Comparison of ENCODE assay signal across 14 cellular contexts in the genomic region with DNA sequence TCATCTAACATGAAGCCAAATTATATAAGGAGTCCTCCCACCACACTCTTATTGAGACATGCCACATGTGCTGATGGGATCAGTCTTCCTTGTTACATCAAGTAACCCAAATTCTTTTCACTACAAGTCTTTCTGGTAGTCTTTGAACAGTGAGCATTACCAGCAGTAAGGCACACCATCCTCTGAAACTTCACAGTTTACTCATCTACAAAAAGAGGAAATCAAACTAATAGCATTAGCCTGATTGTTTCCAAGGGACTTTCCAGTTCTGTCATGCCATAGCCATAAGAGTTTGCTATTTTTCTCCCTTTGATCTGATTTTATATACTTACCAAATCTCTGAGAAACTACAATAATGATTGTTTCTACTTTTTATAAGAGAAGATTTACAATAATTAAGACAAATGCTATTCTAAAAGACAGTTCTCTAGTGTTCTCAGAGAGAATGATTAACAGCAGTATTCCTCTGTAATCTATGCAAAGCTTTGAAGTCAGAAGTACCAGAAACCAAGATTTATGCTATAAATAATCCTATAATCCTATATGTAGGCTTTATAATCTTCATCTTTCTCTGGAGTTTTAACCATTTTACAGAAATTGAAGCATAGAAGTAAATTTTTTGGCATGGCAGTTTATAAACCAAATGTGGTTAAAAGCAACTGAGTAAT.
DNase-seq lines count a peak whose midpoint lies in the region; ATAC-seq, FAIRE-seq and TF ChIP-seq lines count a peak whose summit lies in the region.
"Had no signal": no experiment of that assay in that cellular context is flagged by ENCODE, and none has a peak within 500 bp of the region (broad histone marks: within the 10 kb centered on the region; RNA-seq: fewer than 3 reads in every experiment).

No MANE protein-coding gene starts in this region.

- H3K9me3 Mint-ChIP-seq in activated CD4-positive, alpha-beta T cell treated with anti-CD3 and anti-CD28 coated beads, Interleukin-2, amount 10 ng/mL, durations not matched to agents 24 days and 14 days = no peaks in the 10 kb centered on the region
- no peaks in the 10 kb centered on the region for H3K9me3 Mint-ChIP-seq in activated CD4-positive, alpha-beta memory T cell treated with anti-CD3 and anti-CD28 coated beads, Interleukin-2, amount 10 ng/mL, durations not matched to agents 7 days and 5 days

- no peak for TF ChIP-seq RAD21 in HepG2 (CRISPR knock-in tag; IDR thresholded peaks at IDR 0.05)

- BruUV-seq in HepG2 (replicated peaks; lab: Mats Ljungman, UMichigan) = no TSS peak

- H2AFZ ChIP-seq in HepG2 (ENCODE audit: low read length) = no peak overlapping the region

- no peaks in the 10 kb centered on the region for H3K9me3 ChIP-seq in HepG2 (ENCODE audit: low read length)
- H3K9me3 ChIP-seq: A549, breast epithelium had no signal

- H4K20me1 ChIP-seq in HepG2 (ENCODE audit: insufficient read depth, low read length) = no peaks in the 10 kb centered on the region

- H3K36me3 Mint-ChIP-seq in activated CD4-positive, alpha-beta T cell treated with anti-CD3 and anti-CD28 coated beads, Interleukin-2, amount 10 ng/mL, durations not matched to agents 24 days and 14 days (ENCODE audit: low read depth) = no peaks in the 10 kb centered on the region
- no peaks in the 10 kb centered on the region for H3K36me3 Mint-ChIP-seq in activated CD4-positive, alpha-beta memory T cell treated with anti-CD3 and anti-CD28 coated beads, Interleukin-2, amount 10 ng/mL, durations not matched to agents 7 days and 5 days (ENCODE audit: low read depth)
- H3K36me3 Mint-ChIP-seq: immature natural killer cell had no signal

- H3K4me3 Mint-ChIP-seq in activated CD4-positive, alpha-beta T cell treated with anti-CD3 and anti-CD28 coated beads, Interleukin-2, amount 10 ng/mL, durations not matched to agents 24 days and 14 days = no peak overlapping the region
- H3K4me3 Mint-ChIP-seq in activated CD4-positive, alpha-beta memory T cell treated with anti-CD3 and anti-CD28 coated beads, Interleukin-2, amount 10 ng/mL, durations not matched to agents 7 days and 5 days = no peak overlapping the region
- H3K4me3 Mint-ChIP-seq: immature natural killer cell had no signal

- FAIRE-seq in GM19239 (lab: Jason Lieb, UNC) (peak; percentile 68), HepG2 (lab: Jason Lieb, UNC) (no peak)
- FAIRE-seq: A549 had no signal

- TF ChIP-seq CTCF in GM06990 (IDR thresholded peaks at IDR 0.05; ENCODE audit: insufficient read depth, low read length, poor library complexity, severe bottlenecking) (no peak), HepG2 (CRISPR knock-in tag; IDR thresholded peaks at IDR 0.05) (no peak)

- POLR2A ChIA-PET in HepG2 (lab: Yijun Ruan, JAX) = no interaction called here
- POLR2A ChIA-PET in activated CD4-positive, alpha-beta memory T cell treated with anti-CD3 and anti-CD28 coated beads, Interleukin-2, amount 10 ng/mL, durations not matched to agents 7 days and 5 days (lab: Charles Lee) = no interaction called here

- H3K4me1 ChIP-seq in HepG2 (ENCODE audit: insufficient read depth, low read length) = no peaks in the 10 kb centered on the region
- H3K4me1 ChIP-seq: A549, breast epithelium had no signal

- H3K4me2 ChIP-seq in HepG2 (ENCODE audit: low read depth, low read length) = no peak overlapping the region

- TF ChIP-seq POLR2A in HepG2 (IDR thresholded peaks at IDR 0.05; ENCODE audit: insufficient read depth in 1 of 2, low read depth in 2 of 2, low read length in 2 of 2) = no peak

- H3K4me1 Mint-ChIP-seq in activated CD4-positive, alpha-beta T cell treated with anti-CD3 and anti-CD28 coated beads, Interleukin-2, amount 10 ng/mL, durations not matched to agents 24 days and 14 days = no peaks in the 10 kb centered on the region
- H3K4me1 Mint-ChIP-seq in activated CD4-positive, alpha-beta memory T cell treated with anti-CD3 and anti-CD28 coated beads, Interleukin-2, amount 10 ng/mL, durations not matched to agents 7 days and 5 days = no peaks in the 10 kb centered on the region
- H3K4me1 Mint-ChIP-seq: immature natural killer cell had no signal

- peak; percentile 100 for ATAC-seq in HG02610 (IDR thresholded peaks at IDR 0.05; ENCODE audit: unreplicated experiment)
- peak; percentile 99 for ATAC-seq in HG03354 (IDR thresholded peaks at IDR 0.05; ENCODE audit: poor library complexity, severe bottlenecking, unreplicated experiment)
- no peak for ATAC-seq in HepG2
- ATAC-seq: A549 had no signal

- no peaks in the 10 kb centered on the region for H3K79me2 ChIP-seq in HepG2 (ENCODE audit: insufficient read depth, low read length)

- in situ Hi-C loops in HepG2 (cut with HindIII; ENCODE audit: extremely low pct_ligation_motif_present, low pct_unique_long_range_greater_than_20kb) = no loop called here

- CTCF ChIA-PET in HepG2 (lab: Yijun Ruan, JAX; ENCODE audit: low intra/inter-chr PET ratio, low total read pairs) = no interaction called here
- CTCF ChIA-PET in activated CD4-positive, alpha-beta memory T cell treated with anti-CD3 and anti-CD28 coated beads, Interleukin-2, amount 10 ng/mL, durations not matched to agents 7 days and 5 days (lab: Charles Lee) = no interaction called here

- H3K36me3 ChIP-seq in GM06990 (ENCODE audit: control insufficient read depth, insufficient read depth, low read length) (no peaks in the 10 kb centered on the region), HepG2 (replicated peaks in 1 of 2; ENCODE audit: control insufficient read depth in 1 of 2, insufficient read depth in 2 of 2, low read length in 2 of 2) (no peaks in the 10 kb centered on the region)
- H3K36me3 ChIP-seq: breast epithelium had no signal

- no peak overlapping the region for H3K4me3 ChIP-seq in GM06990 (replicated peaks; ENCODE audit: low read depth, low read length)
- H3K4me3 ChIP-seq in HepG2 (replicated peaks in 1 of 3; ENCODE audit: insufficient read depth in 1 of 3, low read depth in 2 of 3, low read length in 3 of 3) = no peak overlapping the region
- H3K4me3 ChIP-seq: A549, breast epithelium, skin epidermis had no signal

- H3K27ac Mint-ChIP-seq in activated CD4-positive, alpha-beta T cell treated with anti-CD3 and anti-CD28 coated beads, Interleukin-2, amount 10 ng/mL, durations not matched to agents 24 days and 14 days = no peak overlapping the region
- H3K27ac Mint-ChIP-seq in activated CD4-positive, alpha-beta memory T cell treated with anti-CD3 and anti-CD28 coated beads, Interleukin-2, amount 10 ng/mL, durations not matched to agents 7 days and 5 days = no peak overlapping the region
- H3K27ac Mint-ChIP-seq: immature natural killer cell had no signal

- H3K27me3 Mint-ChIP-seq in activated CD4-positive, alpha-beta T cell treated with anti-CD3 and anti-CD28 coated beads, Interleukin-2, amount 10 ng/mL, durations not matched to agents 24 days and 14 days = no peaks in the 10 kb centered on the region
- H3K27me3 Mint-ChIP-seq in activated CD4-positive, alpha-beta memory T cell treated with anti-CD3 and anti-CD28 coated beads, Interleukin-2, amount 10 ng/mL, durations not matched to agents 7 days and 5 days = no peaks in the 10 kb centered on the region

- no peak overlapping the region for H3K27ac ChIP-seq in HepG2 (ENCODE audit: extremely low read length, insufficient read depth, low read length)
- H3K27ac ChIP-seq: A549, breast epithelium, epithelial cell of prostate, skin epidermis had no signal

- H3K9ac ChIP-seq in HepG2 (ENCODE audit: insufficient read depth, low read depth, low read length) = no peak overlapping the region

- TF ChIP-seq EP300 in HepG2 (IDR thresholded peaks at IDR 0.05; ENCODE audit: low read depth in 2 of 2, low read length in 2 of 2) (no peak), HepG2 (CRISPR knock-in tag; IDR thresholded peaks at IDR 0.05; ENCODE audit: borderline replicate concordance) (no peak)

- no peaks in the 10 kb centered on the region for H3K27me3 ChIP-seq in GM06990 (replicated peaks; ENCODE audit: control insufficient read depth, insufficient read depth, low read length)
- no peaks in the 10 kb centered on the region for H3K27me3 ChIP-seq in HepG2 (ENCODE audit: control insufficient read depth in 1 of 2, insufficient read depth in 2 of 2, low read length in 2 of 2)
- H3K27me3 ChIP-seq: breast epithelium had no signal

- DNase-seq in GM06990 (ENCODE audit: extremely low read depth, insufficient read length) (peak; percentile 35), GM19239 (ENCODE audit: insufficient read length, low spot score) (peak; percentile 10), HepG2 (ENCODE audit: low spot score) (no peak), anterior cingulate cortex (lab: John Stamatoyannopoulos, UW) (no peak)
- no peak for DNase-seq in activated CD4-positive, alpha-beta T cell treated with anti-CD3 and anti-CD28 coated beads, Interleukin-2, amount 10 ng/mL, durations not matched to agents 24 days and 14 days
- no peak for DNase-seq in activated CD4-positive, alpha-beta memory T cell treated with anti-CD3 and anti-CD28 coated beads, Interleukin-2, amount 10 ng/mL, durations not matched to agents 7 days and 5 days
- DNase-seq: DND-41, immature natural killer cell had no signal

- intact Hi-C loops in activated CD4-positive, alpha-beta T cell treated with anti-CD3 and anti-CD28 coated beads, Interleukin-2, amount 10 ng/mL, durations not matched to agents 24 days and 14 days (cut with micrococcal nuclease) = no loop called here
- intact Hi-C loops in HepG2 (cut with micrococcal nuclease; ENCODE audit: unreplicated experiment) = no loop called here

TF ChIP-seq in HepG2, 621 proteins besides CTCF, POLR2A, EP300 and RAD21 (continues in another document):
- TF ChIP-seq, protein P1, sequence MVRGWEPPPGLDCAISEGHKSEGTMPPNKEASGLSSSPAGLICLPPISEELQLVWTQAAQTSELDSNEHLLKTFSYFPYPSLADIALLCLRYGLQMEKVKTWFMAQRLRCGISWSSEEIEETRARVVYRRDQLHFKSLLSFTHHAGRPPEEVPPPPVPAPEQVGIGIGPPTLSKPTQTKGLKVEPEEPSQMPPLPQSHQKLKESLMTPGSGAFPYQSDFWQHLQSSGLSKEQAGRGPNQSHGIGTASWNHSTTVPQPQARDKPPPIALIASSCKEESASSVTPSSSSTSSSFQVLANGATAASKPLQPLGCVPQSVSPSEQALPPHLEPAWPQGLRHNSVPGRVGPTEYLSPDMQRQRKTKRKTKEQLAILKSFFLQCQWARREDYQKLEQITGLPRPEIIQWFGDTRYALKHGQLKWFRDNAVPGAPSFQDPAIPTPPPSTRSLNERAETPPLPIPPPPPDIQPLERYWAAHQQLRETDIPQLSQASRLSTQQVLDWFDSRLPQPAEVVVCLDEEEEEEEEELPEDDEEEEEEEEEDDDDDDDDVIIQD (CRISPR knock-in tag; IDR thresholded peaks at IDR 0.05; ENCODE audit: low read depth) = no peak
- TF ChIP-seq ZBTB42 (CRISPR knock-in tag; IDR thresholded peaks at IDR 0.05) (no peak), ZNF564 (CRISPR knock-in tag; IDR thresholded peaks at IDR 0.05) (no peak)

Comparison
In these comparisons a context has a peak if more than half of its experiments do, and no peak if none do; other contexts are left out.
1. DNase-seq: peak in GM06990 (single experiment) and GM19239 (single experiment); none in activated CD4-positive, alpha-beta T cell treated with anti-CD3 and anti-CD28 coated beads, Interleukin-2, amount 10 ng/mL, durations not matched to agents 24 days and 14 days (single experiment), HepG2 (single experiment), anterior cingulate cortex (0 of 58) and activated CD4-positive, alpha-beta memory T cell treated with anti-CD3 and anti-CD28 coated beads, Interleukin-2, amount 10 ng/mL, durations not matched to agents 7 days and 5 days (single experiment).